ENCODE assay signal across 14 cellular contexts in the genomic region with DNA sequence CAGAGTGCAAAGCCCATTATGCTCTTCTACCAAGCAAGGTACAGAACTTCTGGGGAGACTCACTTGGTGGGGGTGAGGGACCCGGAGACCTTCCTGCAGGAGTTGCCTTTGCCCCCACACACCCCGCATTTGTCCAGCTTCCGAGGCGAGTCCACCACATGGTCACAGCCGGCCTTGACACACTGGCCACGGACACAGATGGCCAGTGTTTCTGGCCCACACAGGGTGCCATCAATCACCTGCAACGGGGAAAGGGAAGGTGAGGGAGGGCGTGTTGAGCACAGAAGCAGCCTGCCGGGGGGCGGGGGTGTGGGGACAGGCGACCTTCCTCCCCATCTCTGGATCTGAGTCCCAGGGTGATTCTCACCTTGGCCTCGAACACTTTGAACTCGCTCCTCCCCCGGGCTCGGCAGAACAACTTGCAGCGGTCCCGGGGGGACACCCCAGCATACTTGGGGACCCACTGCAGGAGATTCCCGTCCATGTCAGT. TPM values are rescaled to one million over a fixed set of nuclear protein-coding genes. Genes with fewer than 3 reads are reported as not detected.
"Had no signal": no experiment of that assay in that cellular context is flagged by ENCODE, and none has a peak within 500 bp of the region (broad histone marks: within the 10 kb centered on the region; RNA-seq: fewer than 3 reads in every experiment).

No MANE protein-coding gene starts in this region.

- H3K9me3 ChIP-seq: right lobe of liver, SJCRH30, suprapubic skin had no signal

- H3K4me3 ChIP-seq: right lobe of liver, SJCRH30, suprapubic skin had no signal

- H3K27ac ChIP-seq: right lobe of liver, SJCRH30, suprapubic skin had no signal

- ATAC-seq: activated naive CD8-positive, alpha-beta T cell treated with anti-CD3 and anti-CD28 coated beads, Interleukin-2, amount 50 U/mL, for 24 hours; natural killer cell; right lobe of liver had no signal

- H3K4me1 ChIP-seq: right lobe of liver had no signal

- H3K36me3 ChIP-seq: right lobe of liver, SJCRH30, suprapubic skin had no signal

- DNase-seq: activated CD4-positive, alpha-beta memory T cell treated with anti-CD3 and anti-CD28 coated beads for 36 hours; activated naive CD4-positive, alpha-beta T cell; activated naive CD8-positive, alpha-beta T cell treated with anti-CD3 and anti-CD28 coated beads, Interleukin-2, amount 50 U/mL, for 24 hours; activated T-cell treated with anti-CD3 and anti-CD28 coated beads, Interleukin-2, amount 50 U/mL, for 48 hours; effector CD4-positive, alpha-beta T cell; hippocampal formation; kidney glomerular epithelial cell; natural killer cell; right lobe of liver; SJCRH30; stimulated activated CD4-positive, alpha-beta T cell treated with anti-CD3 and anti-CD28 coated beads, Interleukin-12 subunit alpha, Interleukin-12 subunit beta, amount 100 ng/mL, for 4 hours; stimulated activated naive CD4-positive, alpha-beta T cell treated with Interleukin-2 at 50 U/mL for 16 hours had no signal

- H3K27me3 ChIP-seq: right lobe of liver, suprapubic skin had no signal

RNA-seq across cellular contexts. Expression of gene ADAMTS8, which starts 20.0 kb away (rescaled TPM):
- total RNA-seq: activated CD4-positive, alpha-beta memory T cell treated with anti-CD3 and anti-CD28 coated beads for 36 hours; endothelial cell of umbilical vein; natural killer cell; SJCRH30 had no signal

RNA-seq across cellular contexts. Expression of gene ADAMTS15, which starts 40.0 kb away (rescaled TPM):
- total RNA-seq: activated CD4-positive, alpha-beta memory T cell treated with anti-CD3 and anti-CD28 coated beads for 36 hours; endothelial cell of umbilical vein had no signal
